In the genomic region with DNA sequence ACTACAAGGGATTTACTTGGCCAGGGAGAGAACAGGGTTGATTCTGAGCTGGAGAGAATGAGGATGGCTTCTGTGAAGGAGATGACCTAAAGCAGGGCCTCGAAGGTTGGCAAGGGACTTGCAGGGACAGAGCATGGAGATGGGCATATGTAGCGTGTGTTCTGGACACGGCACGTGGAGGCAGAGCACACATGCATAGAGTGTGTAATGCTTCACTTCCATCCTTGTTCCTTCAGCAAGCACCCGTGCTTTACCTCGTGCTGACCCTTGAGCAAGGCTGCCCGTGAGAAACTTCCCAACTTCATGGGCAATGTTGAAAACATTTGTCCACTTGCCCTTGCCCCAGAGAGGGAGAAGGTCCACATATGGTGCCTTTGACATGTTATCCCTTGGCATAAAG, we compare ENCODE assay signal across 19 cellular contexts. TPM values are rescaled to one million over a fixed set of nuclear protein-coding genes. Genes with fewer than 3 reads are reported as not detected.
DNase-seq lines count a peak whose midpoint lies in the region; ATAC-seq and TF ChIP-seq lines count a peak whose summit lies in the region.
"Had no signal": no experiment of that assay in that cellular context is flagged by ENCODE, and none has a peak within 500 bp of the region (broad histone marks: within the 10 kb centered on the region; RNA-seq: fewer than 3 reads in every experiment).

No MANE protein-coding gene starts in this region.

- H3K4me1 ChIP-seq in A673 (ENCODE audit: insufficient read depth, low read length, poor library complexity, severe bottlenecking) (peaks cover 78% of the 10 kb centered on the region), gastroesophageal sphincter (peaks cover 19 to 91% (median 19%) of the 10 kb centered on the region in 3 donors)

- peaks cover 15% of the 10 kb centered on the region for H3K36me3 Mint-ChIP-seq in mesothelial cell of epicardium

- H3K27me3 Mint-ChIP-seq in mesothelial cell of epicardium (ENCODE audit: low read depth), result no peaks in the 10 kb centered on the region

- H3K36me3 ChIP-seq in A673 (ENCODE audit: insufficient read depth, low read length, poor library complexity, severe bottlenecking) (no peaks in the 10 kb centered on the region), gastroesophageal sphincter (no peaks in the 10 kb centered on the region)

- H3K4me3 ChIP-seq in A673 (ENCODE audit: low read depth, low read length, poor library complexity, severe bottlenecking) (no peak overlapping the region), gastroesophageal sphincter (no peak overlapping the region)
- H3K4me3 ChIP-seq: A549 had no signal

- no peak for TF ChIP-seq POLR2A in gastroesophageal sphincter (IDR thresholded peaks at IDR 0.05)

- TF ChIP-seq EP300 in gastroesophageal sphincter (IDR thresholded peaks at IDR 0.05), result no peak

- DNase-seq in A673 (ENCODE audit: low spot score), result no peak
- no peak for DNase-seq in mesothelial cell of epicardium (ENCODE audit: low spot score in 2 of 2, unreplicated experiment in 2 of 2)
- DNase-seq in activated CD4-positive, CD25-positive, alpha-beta regulatory T cell treated with anti-CD3 and anti-CD28 coated beads, Interleukin-2, amount 50 U/mL, for 72 hours, result no peak
- no peak for DNase-seq in HEK293T (ENCODE audit: extremely low spot score)
- no peak for DNase-seq in GOT3 (lab: John Stamatoyannopoulos, UW)
- DNase-seq: DMS 273 treated with DMSO at 0.1 percent for 48 hours, GDM1, HFFc6, Karpas-422, MM.1S, NCI-H1092 treated with DMSO at 0.1 percent for 48 hours, NCI-H2107, NCI-H2227 treated with DMSO at 0.1 percent for 48 hours, NCI-H524 had no signal

- intact Hi-C loops in A673 (cut with micrococcal nuclease; ENCODE audit: unreplicated experiment), result no loop called here

- peak overlapping the region; percentile 27 for H3K27ac ChIP-seq in A673 (ENCODE audit: low read depth, low read length, poor library complexity, severe bottlenecking)
- H3K27ac ChIP-seq in VCaP, result peak overlapping the region; percentile 55; the same call in 1 of the 2 replicates
- peak overlapping the region in 3 of 4 donors; percentile 19 to 39 (median 27) for H3K27ac ChIP-seq in gastroesophageal sphincter
- H3K27ac ChIP-seq: C4-2B had no signal

- no TSS peak for BruUV-seq in A673 (replicated peaks; lab: Mats Ljungman, UMichigan)

- 86 to 91% methylated on average over 4 to 7 of the region's 7 CpGs for WGBS in gastroesophageal sphincter (ENCODE audit: low coverage in 1 of 2), 2 donors

- H3K27ac Mint-ChIP-seq in mesothelial cell of epicardium, result peak overlapping the region; percentile 90
- H3K27ac Mint-ChIP-seq: HFFc6 had no signal

- TF ChIP-seq CTCF in A673 (conservative IDR thresholded peaks at IDR 0.05; ENCODE audit: low read depth, low read length) (no peak), VCaP (conservative IDR thresholded peaks at IDR 0.05) (no peak), gastroesophageal sphincter (IDR thresholded peaks at IDR 0.05) (no peak), mesothelial cell of epicardium (IDR thresholded peaks at IDR 0.05; ENCODE audit: unreplicated experiment) (no peak)

- no peak overlapping the region for H3K4me3 Mint-ChIP-seq in mesothelial cell of epicardium
- H3K4me3 Mint-ChIP-seq: HFFc6 had no signal

- peaks cover 62% of the 10 kb centered on the region for H3K4me1 Mint-ChIP-seq in mesothelial cell of epicardium

- no peak for ATAC-seq in gastroesophageal sphincter
- no peak for ATAC-seq in SK-N-SH treated with all-trans-retinoic acid at 6 μM for 48 hours

- H3K9me3 ChIP-seq in A673 (ENCODE audit: low read depth, low read length, poor library complexity, severe bottlenecking) (no peaks in the 10 kb centered on the region), gastroesophageal sphincter (no peaks in the 10 kb centered on the region)
- H3K9me3 ChIP-seq: A549 had no signal

- H3K27me3 ChIP-seq in A673 (replicated peaks; ENCODE audit: insufficient read depth, low read depth, low read length, poor library complexity) (no peaks in the 10 kb centered on the region), gastroesophageal sphincter (no peaks in the 10 kb centered on the region)

- CTCF ChIA-PET in A673 (lab: Charles Lee), result no interaction called here
- CTCF ChIA-PET in HEK293T (lab: Yijun Ruan, JAX), result interaction anchor here (0.7 kb wide), 1 partner anchor 20 kb away, joined by 3 read pairs; no protein-coding TSS in a partner anchor

- POLR2A ChIA-PET in A673 (lab: Charles Lee; ENCODE audit: low non-redundant PET) (interaction anchor here (0.6 kb wide), 1 partner anchor 121 kb away, joined by 10 read pairs; no protein-coding TSS in a partner anchor), HEK293T (lab: Yijun Ruan, JAX) (no interaction called here)

- peaks cover 4% of the 10 kb centered on the region for H3K9me3 Mint-ChIP-seq in mesothelial cell of epicardium
- H3K9me3 Mint-ChIP-seq: HFFc6 had no signal

TF ChIP-seq in HEK293T, 16 proteins besides CTCF, POLR2A, EP300 and RAD21:
- TF ChIP-seq FOXA1 (IDR thresholded peaks at IDR 0.05) (no peak), SP1 (IDR thresholded peaks at IDR 0.05) (no peak), CTBP1 (IDR thresholded peaks at IDR 0.05; ENCODE audit: borderline replicate concordance) (no peak), NFRKB (IDR thresholded peaks at IDR 0.05) (no peak), FOXM1 (IDR thresholded peaks at IDR 0.05; ENCODE audit: borderline replicate concordance) (no peak), ELF4 (IDR thresholded peaks at IDR 0.05) (no peak), ARNT (IDR thresholded peaks at IDR 0.05) (no peak), SUZ12 (IDR thresholded peaks at IDR 0.05) (no peak)
- TF ChIP-seq, protein P1, sequence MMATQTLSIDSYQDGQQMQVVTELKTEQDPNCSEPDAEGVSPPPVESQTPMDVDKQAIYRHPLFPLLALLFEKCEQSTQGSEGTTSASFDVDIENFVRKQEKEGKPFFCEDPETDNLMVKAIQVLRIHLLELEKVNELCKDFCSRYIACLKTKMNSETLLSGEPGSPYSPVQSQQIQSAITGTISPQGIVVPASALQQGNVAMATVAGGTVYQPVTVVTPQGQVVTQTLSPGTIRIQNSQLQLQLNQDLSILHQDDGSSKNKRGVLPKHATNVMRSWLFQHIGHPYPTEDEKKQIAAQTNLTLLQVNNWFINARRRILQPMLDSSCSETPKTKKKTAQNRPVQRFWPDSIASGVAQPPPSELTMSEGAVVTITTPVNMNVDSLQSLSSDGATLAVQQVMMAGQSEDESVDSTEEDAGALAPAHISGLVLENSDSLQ (IDR thresholded peaks at IDR 0.05), result no peak

TF ChIP-seq in SK-N-SH treated with all-trans-retinoic acid at 6 μM for 48 hours, 23 proteins besides CTCF, POLR2A, EP300 and RAD21 (continues in another document):
- no peak for TF ChIP-seq SNAI2 (CRISPR knock-in tag; IDR thresholded peaks at IDR 0.05)
- no peak for TF ChIP-seq ZC3H10 (CRISPR knock-in tag; IDR thresholded peaks at IDR 0.05)
- TF ChIP-seq, protein P2, sequence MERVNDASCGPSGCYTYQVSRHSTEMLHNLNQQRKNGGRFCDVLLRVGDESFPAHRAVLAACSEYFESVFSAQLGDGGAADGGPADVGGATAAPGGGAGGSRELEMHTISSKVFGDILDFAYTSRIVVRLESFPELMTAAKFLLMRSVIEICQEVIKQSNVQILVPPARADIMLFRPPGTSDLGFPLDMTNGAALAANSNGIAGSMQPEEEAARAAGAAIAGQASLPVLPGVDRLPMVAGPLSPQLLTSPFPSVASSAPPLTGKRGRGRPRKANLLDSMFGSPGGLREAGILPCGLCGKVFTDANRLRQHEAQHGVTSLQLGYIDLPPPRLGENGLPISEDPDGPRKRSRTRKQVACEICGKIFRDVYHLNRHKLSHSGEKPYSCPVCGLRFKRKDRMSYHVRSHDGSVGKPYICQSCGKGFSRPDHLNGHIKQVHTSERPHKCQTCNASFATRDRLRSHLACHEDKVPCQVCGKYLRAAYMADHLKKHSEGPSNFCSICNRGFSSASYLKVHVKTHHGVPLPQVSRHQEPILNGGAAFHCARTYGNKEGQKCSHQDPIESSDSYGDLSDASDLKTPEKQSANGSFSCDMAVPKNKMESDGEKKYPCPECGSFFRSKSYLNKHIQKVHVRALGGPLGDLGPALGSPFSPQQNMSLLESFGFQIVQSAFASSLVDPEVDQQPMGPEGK (CRISPR knock-in tag; IDR thresholded peaks at IDR 0.05; ENCODE audit: borderline replicate concordance), result no peak
- no peak for TF ChIP-seq GLIS3 (CRISPR knock-in tag; IDR thresholded peaks at IDR 0.05)
- no peak for TF ChIP-seq CSDC2 (CRISPR knock-in tag; IDR thresholded peaks at IDR 0.05)
- no peak for TF ChIP-seq RARB (CRISPR knock-in tag; IDR thresholded peaks at IDR 0.05)
- no peak for TF ChIP-seq ZFP30 (CRISPR knock-in tag; IDR thresholded peaks at IDR 0.05)
- no peak for TF ChIP-seq TCF4 (CRISPR knock-in tag; IDR thresholded peaks at IDR 0.05; ENCODE audit: borderline replicate concordance)
- no peak for TF ChIP-seq ISL1 (CRISPR knock-in tag; IDR thresholded peaks at IDR 0.05)
- TF ChIP-seq ESRRG (CRISPR knock-in tag; IDR thresholded peaks at IDR 0.05), result no peak
- TF ChIP-seq ARNTL (CRISPR knock-in tag; IDR thresholded peaks at IDR 0.05; ENCODE audit: borderline replicate concordance, low read depth), result no peak
- TF ChIP-seq, protein P3, sequence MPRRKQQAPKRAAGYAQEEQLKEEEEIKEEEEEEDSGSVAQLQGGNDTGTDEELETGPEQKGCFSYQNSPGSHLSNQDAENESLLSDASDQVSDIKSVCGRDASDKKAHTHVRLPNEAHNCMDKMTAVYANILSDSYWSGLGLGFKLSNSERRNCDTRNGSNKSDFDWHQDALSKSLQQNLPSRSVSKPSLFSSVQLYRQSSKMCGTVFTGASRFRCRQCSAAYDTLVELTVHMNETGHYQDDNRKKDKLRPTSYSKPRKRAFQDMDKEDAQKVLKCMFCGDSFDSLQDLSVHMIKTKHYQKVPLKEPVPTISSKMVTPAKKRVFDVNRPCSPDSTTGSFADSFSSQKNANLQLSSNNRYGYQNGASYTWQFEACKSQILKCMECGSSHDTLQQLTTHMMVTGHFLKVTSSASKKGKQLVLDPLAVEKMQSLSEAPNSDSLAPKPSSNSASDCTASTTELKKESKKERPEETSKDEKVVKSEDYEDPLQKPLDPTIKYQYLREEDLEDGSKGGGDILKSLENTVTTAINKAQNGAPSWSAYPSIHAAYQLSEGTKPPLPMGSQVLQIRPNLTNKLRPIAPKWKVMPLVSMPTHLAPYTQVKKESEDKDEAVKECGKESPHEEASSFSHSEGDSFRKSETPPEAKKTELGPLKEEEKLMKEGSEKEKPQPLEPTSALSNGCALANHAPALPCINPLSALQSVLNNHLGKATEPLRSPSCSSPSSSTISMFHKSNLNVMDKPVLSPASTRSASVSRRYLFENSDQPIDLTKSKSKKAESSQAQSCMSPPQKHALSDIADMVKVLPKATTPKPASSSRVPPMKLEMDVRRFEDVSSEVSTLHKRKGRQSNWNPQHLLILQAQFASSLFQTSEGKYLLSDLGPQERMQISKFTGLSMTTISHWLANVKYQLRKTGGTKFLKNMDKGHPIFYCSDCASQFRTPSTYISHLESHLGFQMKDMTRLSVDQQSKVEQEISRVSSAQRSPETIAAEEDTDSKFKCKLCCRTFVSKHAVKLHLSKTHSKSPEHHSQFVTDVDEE (CRISPR knock-in tag; IDR thresholded peaks at IDR 0.05), result no peak
- no peak for TF ChIP-seq TOX (CRISPR knock-in tag; IDR thresholded peaks at IDR 0.05; ENCODE audit: borderline replicate concordance)

RNA-seq across cellular contexts. Expression of a gene that starts 33.1 kb away (rescaled TPM):
- total RNA-seq in A673 (2021) (65.4 and 67.1 TPM in 2 replicates), gastroesophageal sphincter (100 to 1,000 TPM; 123 to 205 (median 149) TPM), mesothelial cell of epicardium (152 to 163 TPM (median 162 TPM) in 3 replicates)
